ENCODE assay signal across 23 cellular contexts in genomic region chr11:61414547-61414946, GRCh38. TPM values are rescaled to one million over a fixed set of nuclear protein-coding genes. Genes with fewer than 3 reads are reported as not detected.
DNase-seq lines count a peak whose midpoint lies in the region; ATAC-seq and TF ChIP-seq lines count a peak whose summit lies in the region.
"Had no signal": no experiment of that assay in that cellular context is flagged by ENCODE, and none has a peak within 500 bp of the region (broad histone marks: within the 10 kb centered on the region; RNA-seq: fewer than 3 reads in every experiment).

No MANE protein-coding gene starts in this region.

- no peaks in the 10 kb centered on the region for H4K20me1 ChIP-seq in MM.1S (ENCODE audit: insufficient read depth, low read length)
- peaks cover 24% of the 10 kb centered on the region for H4K20me1 ChIP-seq in osteoblast (ENCODE audit: insufficient read depth, low read length)

- H3K4me1 Mint-ChIP-seq in activated CD8-positive, alpha-beta memory T cell treated with anti-CD3 and anti-CD28 coated beads, Interleukin-2, amount 10 ng/mL, durations not matched to agents 7 days and 5 days: peaks cover 32% of the 10 kb centered on the region
- peaks cover 28% of the 10 kb centered on the region for H3K4me1 Mint-ChIP-seq in activated naive CD8-positive, alpha-beta T cell treated with anti-CD3 and anti-CD28 coated beads, Interleukin-2, amount 10 ng/mL, durations not matched to agents 7 days and 5 days
- H3K4me1 Mint-ChIP-seq: H9 had no signal

- intact Hi-C loops in sigmoid colon (cut with DNase I): no loop called here

- peaks cover 34% of the 10 kb centered on the region for H3K36me3 ChIP-seq in MM.1S (replicated peaks; ENCODE audit: insufficient read depth, low read length)
- H3K36me3 ChIP-seq in osteoblast (ENCODE audit: insufficient read depth, low read length): peaks cover 94% of the 10 kb centered on the region
- peaks cover 59 to 100% (median 87%) of the 10 kb centered on the region in 4 donors for H3K36me3 ChIP-seq in sigmoid colon

- H3K79me2 ChIP-seq in MM.1S (ENCODE audit: low read length) (peaks cover 75% of the 10 kb centered on the region), osteoblast (ENCODE audit: insufficient read depth, low read length) (peaks cover 30% of the 10 kb centered on the region)

- H3K36me3 Mint-ChIP-seq in activated CD8-positive, alpha-beta memory T cell treated with anti-CD3 and anti-CD28 coated beads, Interleukin-2, amount 10 ng/mL, durations not matched to agents 7 days and 5 days: peaks cover 72% of the 10 kb centered on the region
- peaks cover 42% of the 10 kb centered on the region for H3K36me3 Mint-ChIP-seq in activated naive CD8-positive, alpha-beta T cell treated with anti-CD3 and anti-CD28 coated beads, Interleukin-2, amount 10 ng/mL, durations not matched to agents 7 days and 5 days

- H3F3A ChIP-seq in MM.1S (ENCODE audit: insufficient read depth, low read length): peaks cover 27% of the 10 kb centered on the region

- CTCF ChIA-PET in activated CD8-positive, alpha-beta memory T cell treated with anti-CD3 and anti-CD28 coated beads, Interleukin-2, amount 10 ng/mL, durations not matched to agents 7 days and 5 days (lab: Charles Lee): interaction anchor here (1.0 to 1.2 kb wide), 2 partner anchors 21 to 30 kb away, joined by 3 to 4 read pairs; no protein-coding TSS in a partner anchor

- H3K27ac Mint-ChIP-seq in activated CD8-positive, alpha-beta memory T cell treated with anti-CD3 and anti-CD28 coated beads, Interleukin-2, amount 10 ng/mL, durations not matched to agents 7 days and 5 days: peak overlapping the region; percentile 79
- H3K27ac Mint-ChIP-seq in activated naive CD8-positive, alpha-beta T cell treated with anti-CD3 and anti-CD28 coated beads, Interleukin-2, amount 10 ng/mL, durations not matched to agents 7 days and 5 days: peak overlapping the region; percentile 87
- H3K27ac Mint-ChIP-seq: dendritic cell treated with granulocyte-macrophage colony-stimulating factor and Interleukin-4, amounts not matched to agents 40 ng/mL and 50 ng/mL, for 4 days; H9 had no signal

- H3K27me3 ChIP-seq in MM.1S (replicated peaks; ENCODE audit: insufficient read depth, low read length): no peaks in the 10 kb centered on the region
- H3K27me3 ChIP-seq in osteoblast (ENCODE audit: insufficient read depth, low read length): no peaks in the 10 kb centered on the region
- no peaks in the 10 kb centered on the region for H3K27me3 ChIP-seq in sigmoid colon
- H3K27me3 ChIP-seq: pancreas had no signal

- TF ChIP-seq CTCF in MM.1S (IDR thresholded peaks at IDR 0.05; ENCODE audit: low read length): no peak
- TF ChIP-seq CTCF in osteoblast (IDR thresholded peaks at IDR 0.05; ENCODE audit: extremely low read depth, low read depth, low read length): no peak
- TF ChIP-seq CTCF in sigmoid colon (IDR thresholded peaks at IDR 0.05): no peak
- TF ChIP-seq CTCF in GM20000 (IDR thresholded peaks at IDR 0.05; ENCODE audit: extremely low read depth, missing control alignments): no peak

- H3K4me2 ChIP-seq in MM.1S (ENCODE audit: low read depth, low read length) (peak overlapping the region; percentile 47; the same call in 1 of the 2 replicates), osteoblast (ENCODE audit: insufficient read depth, low read length) (no peak overlapping the region)

- peak overlapping the region; percentile 22; the same call in 1 of the 2 replicates for H3K9ac ChIP-seq in MM.1S (ENCODE audit: low read length)

- no peak for TF ChIP-seq EP300 in sigmoid colon (IDR thresholded peaks at IDR 0.05)

- H3K9me3 Mint-ChIP-seq in activated CD8-positive, alpha-beta memory T cell treated with anti-CD3 and anti-CD28 coated beads, Interleukin-2, amount 10 ng/mL, durations not matched to agents 7 days and 5 days (ENCODE audit: low read depth): no peaks in the 10 kb centered on the region
- H3K9me3 Mint-ChIP-seq in activated naive CD8-positive, alpha-beta T cell treated with anti-CD3 and anti-CD28 coated beads, Interleukin-2, amount 10 ng/mL, durations not matched to agents 7 days and 5 days: no peaks in the 10 kb centered on the region
- H3K9me3 Mint-ChIP-seq: dendritic cell treated with granulocyte-macrophage colony-stimulating factor and Interleukin-4, amounts not matched to agents 40 ng/mL and 50 ng/mL, for 4 days; H9 had no signal

- H3K4me3 Mint-ChIP-seq in activated CD8-positive, alpha-beta memory T cell treated with anti-CD3 and anti-CD28 coated beads, Interleukin-2, amount 10 ng/mL, durations not matched to agents 7 days and 5 days: no peak overlapping the region
- peak overlapping the region; percentile 57 for H3K4me3 Mint-ChIP-seq in activated naive CD8-positive, alpha-beta T cell treated with anti-CD3 and anti-CD28 coated beads, Interleukin-2, amount 10 ng/mL, durations not matched to agents 7 days and 5 days
- H3K4me3 Mint-ChIP-seq: dendritic cell treated with granulocyte-macrophage colony-stimulating factor and Interleukin-4, amounts not matched to agents 40 ng/mL and 50 ng/mL, for 4 days; H9 had no signal

- TF ChIP-seq POLR2A in sigmoid colon (IDR thresholded peaks at IDR 0.05): no peak

- peaks cover 47% of the 10 kb centered on the region for H3K4me1 ChIP-seq in MM.1S (ENCODE audit: low read length)
- peaks cover 19% of the 10 kb centered on the region for H3K4me1 ChIP-seq in osteoblast (ENCODE audit: insufficient read depth, low read length)
- no peaks in the 10 kb centered on the region for H3K4me1 ChIP-seq in sigmoid colon

- no peak for ATAC-seq in activated CD8-positive, alpha-beta memory T cell treated with anti-CD3 and anti-CD28 coated beads, Interleukin-2, amount 10 ng/mL, durations not matched to agents 7 days and 5 days
- ATAC-seq in activated naive CD8-positive, alpha-beta T cell treated with anti-CD3 and anti-CD28 coated beads, Interleukin-2, amount 10 ng/mL, durations not matched to agents 7 days and 5 days (ENCODE audit: low read depth): peak; percentile 22
- ATAC-seq: left colon, right cardiac atrium had no signal

- H3K27ac ChIP-seq in MM.1S (ENCODE audit: low read length) (peak overlapping the region; percentile 81), osteoblast (ENCODE audit: low read depth, low read length) (peak overlapping the region; percentile 54), sigmoid colon (no peak overlapping the region)
- H3K27ac ChIP-seq: pancreas had no signal

- H3K4me3 ChIP-seq in MM.1S (ENCODE audit: low read length): no peak overlapping the region
- no peak overlapping the region for H3K4me3 ChIP-seq in osteoblast (ENCODE audit: insufficient read depth, low read length)
- H3K4me3 ChIP-seq in sigmoid colon: no peak overlapping the region
- H3K4me3 ChIP-seq: pancreas had no signal

- H3K9me3 ChIP-seq in MM.1S (replicated peaks; ENCODE audit: insufficient read depth, low read length): no peaks in the 10 kb centered on the region
- no peaks in the 10 kb centered on the region for H3K9me3 ChIP-seq in osteoblast (ENCODE audit: low read depth, low read length)
- H3K9me3 ChIP-seq in sigmoid colon: no peaks in the 10 kb centered on the region
- H3K9me3 ChIP-seq: pancreas had no signal

- POLR2A ChIA-PET in activated naive CD8-positive, alpha-beta T cell treated with anti-CD3 and anti-CD28 coated beads, Interleukin-2, amount 10 ng/mL, durations not matched to agents 7 days and 5 days (lab: Charles Lee): no interaction called here

- no peaks in the 10 kb centered on the region for H3K9me2 ChIP-seq in MM.1S (replicated peaks; ENCODE audit: insufficient read depth, low read length)

- DNase-seq in activated CD8-positive, alpha-beta memory T cell treated with anti-CD3 and anti-CD28 coated beads, Interleukin-2, amount 10 ng/mL, durations not matched to agents 7 days and 5 days: no peak
- no peak for DNase-seq in activated CD8-positive, alpha-beta memory T cell treated with anti-CD3 and anti-CD28 coated beads, Interleukin-2, amount 50 U/mL, for 48 hours
- DNase-seq in MM.1S (peak; percentile 60), osteoblast (ENCODE audit: insufficient read length, low spot score, missing footprints) (no peak), DMS114 treated with DMSO at 0.1 percent for 48 hours (lab: John Stamatoyannopoulos, UW; ENCODE audit: unreplicated experiment) (no peak), sigmoid colon (no peak), GM20000 (ENCODE audit: low spot score) (no peak)
- no peak for DNase-seq in activated naive CD8-positive, alpha-beta T cell treated with anti-CD3 and anti-CD28 coated beads, Interleukin-2, amount 10 ng/mL, durations not matched to agents 7 days and 5 days
- DNase-seq: activated CD4-positive, alpha-beta T cell treated with anti-CD3 and anti-CD28 coated beads, Interleukin-2, amount 50 U/mL, for 1 hour; anterior cingulate cortex; C1 segment of cervical spinal cord; DMS 273 treated with DMSO at 0.1 percent for 48 hours; H9; left colon; mesendoderm; NCI-H1417; NCI-H2081 treated with DMSO at 0.1 percent for 48 hours; NCI-H446 treated with DMSO at 0.1 percent for 48 hours; pancreas; right cardiac atrium; SHP77; SW 1271 had no signal

- 65 to 84% methylated on average over 2 of the region's 2 CpGs for WGBS in sigmoid colon, 2 donors

- no peaks in the 10 kb centered on the region for H3K27me3 Mint-ChIP-seq in activated CD8-positive, alpha-beta memory T cell treated with anti-CD3 and anti-CD28 coated beads, Interleukin-2, amount 10 ng/mL, durations not matched to agents 7 days and 5 days
- H3K27me3 Mint-ChIP-seq in activated naive CD8-positive, alpha-beta T cell treated with anti-CD3 and anti-CD28 coated beads, Interleukin-2, amount 10 ng/mL, durations not matched to agents 7 days and 5 days: no peaks in the 10 kb centered on the region
- H3K27me3 Mint-ChIP-seq: dendritic cell treated with granulocyte-macrophage colony-stimulating factor and Interleukin-4, amounts not matched to agents 40 ng/mL and 50 ng/mL, for 4 days had no signal

- H2AFZ ChIP-seq in MM.1S (ENCODE audit: low read length): no peak overlapping the region
- H2AFZ ChIP-seq in osteoblast (ENCODE audit: low read length): no peak overlapping the region

RNA-seq across cellular contexts. Expression of gene CPSF7, which starts 15.2 kb away (rescaled TPM):
- 100 to 1,000 TPM; 103 to 118 TPM for total RNA-seq in activated CD8-positive, alpha-beta memory T cell treated with anti-CD3 and anti-CD28 coated beads, Interleukin-2, amount 10 ng/mL, durations not matched to agents 7 days and 5 days
- total RNA-seq in activated naive CD8-positive, alpha-beta T cell treated with anti-CD3 and anti-CD28 coated beads, Interleukin-2, amount 10 ng/mL, durations not matched to agents 7 days and 5 days: 100 to 1,000 TPM; 115 to 118 TPM
- total RNA-seq in osteoblast (29.0 and 29.2 TPM in 2 replicates), sigmoid colon (10 to 100 TPM; 38.2 to 45.4 (median 42.0) TPM)
- polyA plus RNA-seq in sigmoid colon: 10 to 100 TPM; 18.0 to 48.4 (median 19.0) TPM

RNA-seq across cellular contexts. Expression of gene SDHAF2, which starts 15.4 kb away (rescaled TPM):
- 10 to 100 TPM; 37.6 to 57.6 TPM for total RNA-seq in activated CD8-positive, alpha-beta memory T cell treated with anti-CD3 and anti-CD28 coated beads, Interleukin-2, amount 10 ng/mL, durations not matched to agents 7 days and 5 days
- 10 to 100 TPM; 48.5 to 53.1 TPM for total RNA-seq in activated naive CD8-positive, alpha-beta T cell treated with anti-CD3 and anti-CD28 coated beads, Interleukin-2, amount 10 ng/mL, durations not matched to agents 7 days and 5 days
- total RNA-seq in osteoblast: 37.7 and 46.3 TPM in 2 replicates
- total RNA-seq in sigmoid colon: 10 to 100 TPM; 27.3 to 97.3 (median 61.2) TPM
- polyA plus RNA-seq in sigmoid colon: 10 to 100 TPM; 45.7 to 62.5 (median 61.7) TPM

RNA-seq across cellular contexts. Expression of gene TMEM216, which starts 22.2 kb away (rescaled TPM):
- 10 to 100 TPM in 1 of 2 experiments, 1 to 10 TPM in 1; 7.8 to 15.3 TPM for total RNA-seq in activated CD8-positive, alpha-beta memory T cell treated with anti-CD3 and anti-CD28 coated beads, Interleukin-2, amount 10 ng/mL, durations not matched to agents 7 days and 5 days
- 10 to 100 TPM; 10.5 to 11.1 TPM for total RNA-seq in activated naive CD8-positive, alpha-beta T cell treated with anti-CD3 and anti-CD28 coated beads, Interleukin-2, amount 10 ng/mL, durations not matched to agents 7 days and 5 days
- total RNA-seq in osteoblast: 5.8 and 8.3 TPM in 2 replicates
- total RNA-seq in sigmoid colon: 10 to 100 TPM in 3 of 4 donors, 1 to 10 TPM in 1; 6.9 to 17.6 (median 12.0) TPM
- polyA plus RNA-seq in sigmoid colon: 10 to 100 TPM; 12.5 to 14.4 (median 14.1) TPM

RNA-seq across cellular contexts. Expression of gene TMEM138, which starts 52.4 kb away (rescaled TPM):
- 10 to 100 TPM; 48.3 to 60.6 TPM for total RNA-seq in activated CD8-positive, alpha-beta memory T cell treated with anti-CD3 and anti-CD28 coated beads, Interleukin-2, amount 10 ng/mL, durations not matched to agents 7 days and 5 days
- total RNA-seq in activated naive CD8-positive, alpha-beta T cell treated with anti-CD3 and anti-CD28 coated beads, Interleukin-2, amount 10 ng/mL, durations not matched to agents 7 days and 5 days: 10 to 100 TPM; 53.4 to 57.7 TPM
- 41.3 and 48.3 TPM in 2 replicates for total RNA-seq in osteoblast
- total RNA-seq in sigmoid colon: 10 to 100 TPM; 13.5 to 33.8 (median 21.0) TPM
- polyA plus RNA-seq in sigmoid colon: 10 to 100 TPM; 12.6 to 39.9 (median 19.4) TPM

RNA-seq across cellular contexts. Expression of gene CYB561A3, which starts 52.9 kb away (rescaled TPM):
- total RNA-seq in activated CD8-positive, alpha-beta memory T cell treated with anti-CD3 and anti-CD28 coated beads, Interleukin-2, amount 10 ng/mL, durations not matched to agents 7 days and 5 days: 10 to 100 TPM; 43.9 to 51.2 TPM
- 10 to 100 TPM; 43.6 to 44.7 TPM for total RNA-seq in activated naive CD8-positive, alpha-beta T cell treated with anti-CD3 and anti-CD28 coated beads, Interleukin-2, amount 10 ng/mL, durations not matched to agents 7 days and 5 days
- total RNA-seq in osteoblast (149 and 151 TPM in 2 replicates), sigmoid colon (10 to 100 TPM; 17.3 to 39.6 (median 30.5) TPM)
- 10 to 100 TPM; 35.1 to 66.2 (median 39.6) TPM for polyA plus RNA-seq in sigmoid colon

Comparison
In these comparisons a context has a peak if more than half of its experiments do, and no peak if none do; other contexts are left out.
1. H3K27ac ChIP-seq: peak in MM.1S (single experiment) and osteoblast (single experiment); none in sigmoid colon (0 of 4).